Comparison of ENCODE assay signal across 8 cellular contexts in the genomic region with DNA sequence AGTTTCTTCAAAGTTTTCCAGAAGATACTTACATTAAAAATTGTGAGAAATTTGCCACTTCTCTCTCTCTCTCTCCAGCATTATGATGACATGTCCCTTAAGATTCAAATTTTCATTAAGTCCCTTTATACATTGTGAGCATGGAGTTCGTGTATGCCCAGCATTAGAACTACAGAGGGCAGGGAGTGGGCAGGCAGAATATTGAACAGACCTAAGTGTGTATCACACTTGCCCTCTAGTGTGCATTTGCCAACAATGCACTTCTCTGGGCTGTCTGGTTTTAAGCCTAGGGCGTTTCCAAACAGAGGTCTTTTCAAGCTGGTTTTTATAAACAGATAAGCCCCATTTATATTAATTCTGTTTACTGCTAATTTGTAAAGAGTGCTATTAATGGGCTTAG. TPM values are rescaled to one million over a fixed set of nuclear protein-coding genes. Genes with fewer than 3 reads are reported as not detected.
DNase-seq lines count a peak whose midpoint lies in the region; ATAC-seq and TF ChIP-seq lines count a peak whose summit lies in the region.

No MANE protein-coding gene starts in this region.

- peak; percentile 69 for ATAC-seq in GM19468 (IDR thresholded peaks at IDR 0.05; ENCODE audit: extremely low read depth, unreplicated experiment)
- ATAC-seq in HG03439 (IDR thresholded peaks at IDR 0.05; ENCODE audit: unreplicated experiment), result peak; percentile 84
- ATAC-seq in memory B cell (ENCODE audit: low read depth), result peak; percentile 78

- no peaks in the 10 kb centered on the region for H3K9me2 ChIP-seq in PC-9 (ENCODE audit: insufficient read depth)

- no peaks in the 10 kb centered on the region for H3K27me3 ChIP-seq in PC-9 (ENCODE audit: insufficient read depth, low read depth)

- H3K27me3 Mint-ChIP-seq in memory B cell, result peaks cover 7% of the 10 kb centered on the region

- no peak overlapping the region for H2AFZ ChIP-seq in PC-9

- no peak overlapping the region for H3K4me2 ChIP-seq in PC-9

- no peaks in the 10 kb centered on the region for H3K9me3 Mint-ChIP-seq in memory B cell

- H4K20me1 ChIP-seq in PC-9 (ENCODE audit: insufficient read depth), result no peaks in the 10 kb centered on the region

- H3K4me3 Mint-ChIP-seq in memory B cell, result no peak overlapping the region

- TF ChIP-seq CTCF in PC-9 (conservative IDR thresholded peaks at IDR 0.05), result peak; percentile 89

- H3K36me3 Mint-ChIP-seq in memory B cell, result peaks cover 1% of the 10 kb centered on the region

- DNase-seq in NOMO-1 treated with DMSO at 0.1 percent for 48 hours (lab: John Stamatoyannopoulos, UW; ENCODE audit: unreplicated experiment) (peak; percentile 14), NOMO-1 treated with dmso at 0.1 percent for 144 hours (lab: John Stamatoyannopoulos, UW; ENCODE audit: unreplicated experiment) (no peak), PC-9 (peak; percentile 34 to 46), dermis microvascular lymphatic vessel endothelial cell (ENCODE audit: low read depth in 2 of 2) (peak; percentile 42 to 68), memory B cell (ENCODE audit: low spot score in 2 of 2) (no peak)
- no peak for DNase-seq in stimulated activated naive CD4-positive, alpha-beta T cell treated with Interleukin-2 at 50 U/mL for 16 hours (lab: John Stamatoyannopoulos, UW)

- H3K27ac ChIP-seq in PC-9, result no peak overlapping the region

- H3K9me3 ChIP-seq in PC-9 (ENCODE audit: insufficient read depth, low read depth), result no peaks in the 10 kb centered on the region

- H3F3A ChIP-seq in PC-9 (ENCODE audit: insufficient read depth, low read depth), result no peaks in the 10 kb centered on the region

- no peaks in the 10 kb centered on the region for H3K79me2 ChIP-seq in PC-9 (ENCODE audit: low read depth)

- H3K4me3 ChIP-seq in PC-9, result no peak overlapping the region

- no peaks in the 10 kb centered on the region for H3K4me1 ChIP-seq in PC-9 (replicated peaks; ENCODE audit: insufficient read depth)

- no peak overlapping the region for H3K27ac Mint-ChIP-seq in memory B cell

- peaks cover 2% of the 10 kb centered on the region for H3K4me1 Mint-ChIP-seq in memory B cell

- CTCF ChIA-PET in PC-9 (lab: Charles Lee), result interaction anchor here (1.1 kb wide), 1 partner anchor 152 kb away, joined by 22 read pairs; a partner anchor contains a TSS

- intact Hi-C loops in PC-9 (cut with micrococcal nuclease; ENCODE audit: unreplicated experiment), result loop anchor here (1.0 to 10.0 kb wide), 3 partner anchors 675 to 1185 kb away; no protein-coding TSS in a partner anchor

- BruUV-seq in PC-9 (replicated peaks; lab: Mats Ljungman, UMichigan), result no TSS peak

- H3K36me3 ChIP-seq in PC-9 (ENCODE audit: low read depth), result no peaks in the 10 kb centered on the region

- POLR2A ChIA-PET in PC-9 (lab: Charles Lee; ENCODE audit: unreplicated experiment), result interaction anchor here (0.6 kb wide), 1 partner anchor 1935 kb away, joined by 3 read pairs; a partner anchor contains a TSS

RNA-seq across cellular contexts. Expression of a gene that starts 28.3 kb away (rescaled TPM):
- 96.8 and 98.9 TPM in 2 replicates for total RNA-seq in PC-9 (2021)
- total RNA-seq in dermis microvascular lymphatic vessel endothelial cell, result 5.9 and 7.7 TPM in 2 replicates

Comparison
In these comparisons a context has a peak if more than half of its experiments do, and no peak if none do; other contexts are left out.
1. DNase-seq: peak in NOMO-1 treated with DMSO at 0.1 percent for 48 hours (single experiment), PC-9 (2 of 2) and dermis microvascular lymphatic vessel endothelial cell (2 of 2); none in NOMO-1 treated with dmso at 0.1 percent for 144 hours (single experiment), memory B cell (0 of 2) and stimulated activated naive CD4-positive, alpha-beta T cell treated with Interleukin-2 at 50 U/mL for 16 hours (single experiment).
2. RNA of a gene that starts 28.3 kb away (total RNA-seq): 96.8 to 98.9 TPM in PC-9; 5.9 to 7.7 TPM in dermis microvascular lymphatic vessel endothelial cell; every median in the first group is over 10 times any median in the second.
3. Peak in every context shown above with its lines, with median percentiles within 50 percentile points of each other: ATAC-seq.